ENCODE assay signal across 1 cellular context in the genomic region with DNA sequence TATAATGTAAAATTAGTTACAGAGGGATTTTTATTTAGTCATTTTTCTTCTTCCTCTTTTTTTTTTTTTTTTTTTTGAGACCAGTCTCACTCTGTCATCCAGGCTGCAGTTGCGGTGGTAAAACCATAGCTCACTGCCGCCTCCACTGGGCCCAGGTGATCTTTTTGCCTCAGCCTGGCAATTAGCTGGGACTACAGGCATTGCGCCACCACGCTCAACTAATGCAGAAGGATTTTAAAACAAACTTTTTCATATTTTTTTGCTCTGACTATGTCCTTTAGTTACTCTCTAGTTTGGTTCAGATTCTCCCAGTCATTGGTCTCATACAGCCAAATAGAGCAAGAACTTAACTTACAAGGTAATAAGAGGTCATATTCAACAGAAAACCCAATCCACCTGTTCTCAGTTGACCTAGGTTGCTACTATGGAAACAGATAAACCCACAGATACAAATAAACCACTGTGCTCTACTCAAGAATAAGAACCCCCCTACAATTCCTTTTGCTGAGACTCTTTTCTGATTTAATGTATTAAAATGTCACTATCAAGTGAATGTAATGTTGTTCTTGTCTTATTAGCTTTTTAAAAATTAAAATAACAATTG.
TF ChIP-seq lines count a peak whose summit lies in the region.

No MANE protein-coding gene starts in this region.

TF ChIP-seq in WTC11, 78 proteins besides CTCF, POLR2A, EP300 and RAD21 (continued from another document):
- TF ChIP-seq, protein P1, sequence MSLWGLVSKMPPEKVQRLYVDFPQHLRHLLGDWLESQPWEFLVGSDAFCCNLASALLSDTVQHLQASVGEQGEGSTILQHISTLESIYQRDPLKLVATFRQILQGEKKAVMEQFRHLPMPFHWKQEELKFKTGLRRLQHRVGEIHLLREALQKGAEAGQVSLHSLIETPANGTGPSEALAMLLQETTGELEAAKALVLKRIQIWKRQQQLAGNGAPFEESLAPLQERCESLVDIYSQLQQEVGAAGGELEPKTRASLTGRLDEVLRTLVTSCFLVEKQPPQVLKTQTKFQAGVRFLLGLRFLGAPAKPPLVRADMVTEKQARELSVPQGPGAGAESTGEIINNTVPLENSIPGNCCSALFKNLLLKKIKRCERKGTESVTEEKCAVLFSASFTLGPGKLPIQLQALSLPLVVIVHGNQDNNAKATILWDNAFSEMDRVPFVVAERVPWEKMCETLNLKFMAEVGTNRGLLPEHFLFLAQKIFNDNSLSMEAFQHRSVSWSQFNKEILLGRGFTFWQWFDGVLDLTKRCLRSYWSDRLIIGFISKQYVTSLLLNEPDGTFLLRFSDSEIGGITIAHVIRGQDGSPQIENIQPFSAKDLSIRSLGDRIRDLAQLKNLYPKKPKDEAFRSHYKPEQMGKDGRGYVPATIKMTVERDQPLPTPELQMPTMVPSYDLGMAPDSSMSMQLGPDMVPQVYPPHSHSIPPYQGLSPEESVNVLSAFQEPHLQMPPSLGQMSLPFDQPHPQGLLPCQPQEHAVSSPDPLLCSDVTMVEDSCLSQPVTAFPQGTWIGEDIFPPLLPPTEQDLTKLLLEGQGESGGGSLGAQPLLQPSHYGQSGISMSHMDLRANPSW (CRISPR knock-in tag; conservative IDR thresholded peaks at IDR 0.05; ENCODE audit: low read depth), result no peak
- no peak for TF ChIP-seq SMAD3 (CRISPR knock-in tag; IDR thresholded peaks at IDR 0.05; ENCODE audit: borderline replicate concordance)
- TF ChIP-seq NFATC4 (CRISPR knock-in tag; IDR thresholded peaks at IDR 0.05), result no peak
- TF ChIP-seq, protein P2, sequence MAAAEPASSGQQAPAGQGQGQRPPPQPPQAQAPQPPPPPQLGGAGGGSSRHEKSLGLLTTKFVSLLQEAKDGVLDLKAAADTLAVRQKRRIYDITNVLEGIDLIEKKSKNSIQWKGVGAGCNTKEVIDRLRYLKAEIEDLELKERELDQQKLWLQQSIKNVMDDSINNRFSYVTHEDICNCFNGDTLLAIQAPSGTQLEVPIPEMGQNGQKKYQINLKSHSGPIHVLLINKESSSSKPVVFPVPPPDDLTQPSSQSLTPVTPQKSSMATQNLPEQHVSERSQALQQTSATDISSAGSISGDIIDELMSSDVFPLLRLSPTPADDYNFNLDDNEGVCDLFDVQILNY (CRISPR knock-in tag; IDR thresholded peaks at IDR 0.05), result no peak
- TF ChIP-seq, protein P3, sequence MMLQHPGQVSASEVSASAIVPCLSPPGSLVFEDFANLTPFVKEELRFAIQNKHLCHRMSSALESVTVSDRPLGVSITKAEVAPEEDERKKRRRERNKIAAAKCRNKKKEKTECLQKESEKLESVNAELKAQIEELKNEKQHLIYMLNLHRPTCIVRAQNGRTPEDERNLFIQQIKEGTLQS (CRISPR knock-in tag; conservative IDR thresholded peaks at IDR 0.05), result no peak
- TF ChIP-seq SOX15 (CRISPR knock-in tag; IDR thresholded peaks at IDR 0.05), result no peak
